Comparison of ENCODE assay signal across 20 cellular contexts in genomic region chr2:104915107-104915793, GRCh38.
DNase-seq lines count a peak whose midpoint lies in the region; ATAC-seq and TF ChIP-seq lines count a peak whose summit lies in the region.
"Had no signal": no experiment of that assay in that cellular context is flagged by ENCODE, and none has a peak within 500 bp of the region (broad histone marks: within the 10 kb centered on the region; RNA-seq: fewer than 3 reads in every experiment).

No MANE protein-coding gene starts in this region.

- no peak overlapping the region for H3K18ac ChIP-seq in mesendoderm (ENCODE audit: low read length)

- no peak overlapping the region for H3K4me3 ChIP-seq in MM.1S (ENCODE audit: low read length)
- no peak overlapping the region for H3K4me3 ChIP-seq in mesendoderm (ENCODE audit: low read length)
- H3K4me3 ChIP-seq: A549, HAP-1 had no signal

- H2BK5ac ChIP-seq in mesendoderm (ENCODE audit: low read length) = no peak overlapping the region

- H3K9me3 Mint-ChIP-seq in memory B cell = no peaks in the 10 kb centered on the region
- H3K9me3 Mint-ChIP-seq: HFFc6 had no signal

- H3K79me2 ChIP-seq in MM.1S (ENCODE audit: low read length) = no peaks in the 10 kb centered on the region
- no peaks in the 10 kb centered on the region for H3K79me2 ChIP-seq in mesendoderm (ENCODE audit: control insufficient read depth, insufficient read depth, low read length)

- H4K8ac ChIP-seq in mesendoderm (ENCODE audit: low read depth, low read length) = no peak overlapping the region

- no peak overlapping the region for H3K4me2 ChIP-seq in MM.1S (ENCODE audit: low read depth, low read length)
- H3K4me2 ChIP-seq in mesendoderm (ENCODE audit: low read length) = no peak overlapping the region
- H3K4me2 ChIP-seq: A549 had no signal

- DNase-seq in MM.1S = peak; percentile 37
- DNase-seq in RPMI8226 = peak; percentile 3
- DNase-seq in memory B cell (ENCODE audit: low spot score in 2 of 2) = no peak
- DNase-seq in omental fat pad (ENCODE audit: low spot score) = no peak
- DNase-seq in islet precursor cell = no peak
- DNase-seq in mesendoderm = no peak
- DNase-seq: 8988T; ACHN; AML-193; C1 segment of cervical spinal cord; Calu3; CD4-positive, alpha-beta memory T cell; COR-L47; DMS53; DMS79 treated with DMSO at 0.1 percent for 48 hours; GF-D8; GOT3; HFFc6 had no signal

- H3K23ac ChIP-seq in mesendoderm (ENCODE audit: low read length) = no peak overlapping the region

- no peaks in the 10 kb centered on the region for H3K9me2 ChIP-seq in MM.1S (replicated peaks; ENCODE audit: insufficient read depth, low read length)

- H3K56ac ChIP-seq in mesendoderm (ENCODE audit: low read length) = no peak overlapping the region

- ATAC-seq in memory B cell (ENCODE audit: low read depth) = peak; percentile 78
- no peak for ATAC-seq in omental fat pad (ENCODE audit: low FRiP score)
- ATAC-seq: A549 had no signal

- H3K4me1 Mint-ChIP-seq in memory B cell = peaks cover 9% of the 10 kb centered on the region
- H3K4me1 Mint-ChIP-seq: CD4-positive, alpha-beta memory T cell had no signal

- H3K36me3 ChIP-seq in MM.1S (replicated peaks; ENCODE audit: insufficient read depth, low read length) (no peaks in the 10 kb centered on the region), mesendoderm (ENCODE audit: control insufficient read depth, insufficient read depth, low read length) (no peaks in the 10 kb centered on the region)
- H3K36me3 ChIP-seq: HAP-1 had no signal

- H2AFZ ChIP-seq in MM.1S (ENCODE audit: low read length) = no peak overlapping the region

- H3K4ac ChIP-seq in mesendoderm (ENCODE audit: low read depth, low read length) = no peak overlapping the region

- H2BK120ac ChIP-seq in mesendoderm (ENCODE audit: low read depth, low read length) = no peak overlapping the region

- TF ChIP-seq CTCF in MM.1S (IDR thresholded peaks at IDR 0.05; ENCODE audit: low read length) (no peak), omental fat pad (IDR thresholded peaks at IDR 0.05) (no peak)

- no peak overlapping the region for H4K5ac ChIP-seq in mesendoderm (ENCODE audit: low read length)

- no peaks in the 10 kb centered on the region for H3F3A ChIP-seq in MM.1S (ENCODE audit: insufficient read depth, low read length)

- H3K27me3 Mint-ChIP-seq in memory B cell = no peaks in the 10 kb centered on the region

- no peaks in the 10 kb centered on the region for H3K79me1 ChIP-seq in mesendoderm (ENCODE audit: low read length)

- no peaks in the 10 kb centered on the region for H3K4me1 ChIP-seq in MM.1S (ENCODE audit: low read length)
- H3K4me1 ChIP-seq in mesendoderm (ENCODE audit: control insufficient read depth, low read depth, low read length) = no peaks in the 10 kb centered on the region
- H3K4me1 ChIP-seq: A549, HAP-1 had no signal

- no peak overlapping the region for H3K4me3 Mint-ChIP-seq in memory B cell
- H3K4me3 Mint-ChIP-seq: CD4-positive, alpha-beta memory T cell; HFFc6 had no signal

- WGBS in mesendoderm (ENCODE audit: extremely low coverage, insufficient coverage, low lambda C conversion rate) = no CpG with 5 or more reads among the region's 7 CpGs

- H2BK15ac ChIP-seq in mesendoderm (replicated peaks; ENCODE audit: low read depth) = no peak overlapping the region

- H3K27ac ChIP-seq in MM.1S (ENCODE audit: low read length) = no peak overlapping the region
- H3K27ac ChIP-seq in mesendoderm (ENCODE audit: low read depth, low read length) = no peak overlapping the region
- H3K27ac ChIP-seq: A549 had no signal

- H3K27me3 ChIP-seq in MM.1S (replicated peaks; ENCODE audit: insufficient read depth, low read length) = no peaks in the 10 kb centered on the region
- H3K27me3 ChIP-seq in mesendoderm (ENCODE audit: insufficient read depth, low read length, poor library complexity) = no peaks in the 10 kb centered on the region

- no peaks in the 10 kb centered on the region for H3K9me3 ChIP-seq in MM.1S (replicated peaks; ENCODE audit: insufficient read depth, low read length)
- H3K9me3 ChIP-seq: A549, HAP-1 had no signal

- no peaks in the 10 kb centered on the region for H4K20me1 ChIP-seq in MM.1S (ENCODE audit: insufficient read depth, low read length)

- peaks cover 2% of the 10 kb centered on the region for H3K36me3 Mint-ChIP-seq in memory B cell
- H3K36me3 Mint-ChIP-seq: CD4-positive, alpha-beta memory T cell had no signal

- H3K9ac ChIP-seq in MM.1S (ENCODE audit: low read length) = no peak overlapping the region
- H3K9ac ChIP-seq in mesendoderm (ENCODE audit: low read length) = no peak overlapping the region

- no peak overlapping the region for H3K27ac Mint-ChIP-seq in memory B cell
- H3K27ac Mint-ChIP-seq: CD4-positive, alpha-beta memory T cell; HFFc6 had no signal

- no peak overlapping the region for H2AK5ac ChIP-seq in mesendoderm (ENCODE audit: low read length)

Comparison
In these comparisons a context has a peak if more than half of its experiments do, and no peak if none do; other contexts are left out.
1. DNase-seq: peak in MM.1S (single experiment) and RPMI8226 (single experiment); none in memory B cell (0 of 2), omental fat pad (single experiment), islet precursor cell (single experiment) and mesendoderm (single experiment).